In genomic region chr15:52789008-52789600, GRCh38 we compare ENCODE assay signal across 8 cellular contexts. TPM values are rescaled to one million over a fixed set of nuclear protein-coding genes. Genes with fewer than 3 reads are reported as not detected.
A peak's percentile ranks its signal among the peaks of the same experiment; 100 is the strongest.
DNase-seq lines count a peak whose midpoint lies in the region; ATAC-seq, FAIRE-seq and TF ChIP-seq lines count a peak whose summit lies in the region.

No MANE protein-coding gene starts in this region.

- H3K36me3 ChIP-seq in heart right ventricle (no peaks in the 10 kb centered on the region), GM12878 (ENCODE audit: control insufficient read depth in 2 of 2, insufficient read depth in 2 of 2, low read length in 1 of 2) (no peaks in the 10 kb centered on the region), mucosa of rectum (ENCODE audit: control insufficient read depth in 2 of 2, insufficient read depth in 2 of 2, low read length in 2 of 2) (no peaks in the 10 kb centered on the region), urinary bladder (ENCODE audit: insufficient read depth) (no peaks in the 10 kb centered on the region)

- 4% methylated on average over 37 of the region's 37 CpGs for WGBS in heart right ventricle, 2 donors
- 43% methylated on average over 34 of the region's 37 CpGs for WGBS in GM12878 (ENCODE audit: insufficient coverage, insufficient replicate concordance, low lambda C conversion rate, missing lambda C conversion rate)
- 5% methylated on average over 37 of the region's 37 CpGs for WGBS in urinary bladder

- no peaks in the 10 kb centered on the region for H3K9me3 ChIP-seq in heart right ventricle
- no peaks in the 10 kb centered on the region; the same call in 2 of the 3 replicates for H3K9me3 ChIP-seq in GM12878 (replicated peaks; ENCODE audit: control insufficient read depth, insufficient read depth, low read length)
- no peaks in the 10 kb centered on the region for H3K9me3 ChIP-seq in mucosa of rectum (ENCODE audit: control insufficient read depth in 2 of 2, low read length in 2 of 2)

- no peaks in the 10 kb centered on the region for H3K79me2 ChIP-seq in GM12878 (ENCODE audit: control insufficient read depth, insufficient read depth, low read length)

- peaks cover 48 to 100% (median 88%) of the 10 kb centered on the region in 7 donors for H3K27me3 ChIP-seq in heart right ventricle
- H3K27me3 ChIP-seq in GM12878 (replicated peaks in 1 of 2; ENCODE audit: control insufficient read depth in 2 of 2, insufficient read depth in 2 of 2, low read length in 1 of 2), result peaks cover 31 to 39% of the 10 kb centered on the region in 2 experiments; a peak in 3 of 4 replicates
- peaks cover 47 to 62% of the 10 kb centered on the region in 2 donors for H3K27me3 ChIP-seq in mucosa of rectum (ENCODE audit: control insufficient read depth in 2 of 2, insufficient read depth in 2 of 2, low read length in 2 of 2)

- BruUV-seq in GM12878 (replicated peaks; lab: Mats Ljungman, UMichigan), result no TSS peak

- TF ChIP-seq CTCF in heart right ventricle (IDR thresholded peaks at IDR 0.05) (no peak), GM12878 (IDR thresholded peaks at IDR 0.05 in 2 of 3, conservative IDR thresholded peaks at IDR 0.05 in 1 of 3; ENCODE audit: control insufficient read depth in 2 of 3, extremely low read depth in 1 of 3, insufficient read depth in 1 of 3, low read depth in 3 of 3, low read length in 3 of 3) (no peak)

- H4K20me1 ChIP-seq in GM12878 (ENCODE audit: control insufficient read depth, insufficient read depth), result no peaks in the 10 kb centered on the region

- no peak overlapping the region for H2AFZ ChIP-seq in GM12878 (ENCODE audit: control insufficient read depth, low read depth, low read length)

- H3K4me3 ChIP-seq in heart right ventricle (peak overlapping the region in 9 of 10 donors; percentile 11 to 61 (median 52)), GM12878 (no peak overlapping the region), mucosa of rectum (ENCODE audit: low read length in 2 of 2) (peak overlapping the region; percentile 65 to 69), urinary bladder (ENCODE audit: low read depth, low read length) (peak overlapping the region; percentile 58)

- SMC1A ChIA-PET in GM12878 (lab: Charles Lee; ENCODE audit: uncharacterized antibody, unreplicated experiment), result no interaction called here

- RAD21 ChIA-PET in GM12878 (lab: Charles Lee; ENCODE audit: unreplicated experiment), result no interaction called here

- H3K9ac ChIP-seq in GM12878 (ENCODE audit: control insufficient read depth, insufficient read depth, low read length) (no peak overlapping the region), mucosa of rectum (ENCODE audit: low read depth in 1 of 2, low read length in 2 of 2) (no peak overlapping the region)

- ATAC-seq in heart right ventricle (no peak), Right ventricle myocardium inferior (no peak), GM12878 (no peak), GM21367 (IDR thresholded peaks at IDR 0.05; ENCODE audit: unreplicated experiment) (no peak), GM18858 (IDR thresholded peaks at IDR 0.05; ENCODE audit: unreplicated experiment) (no peak)

- no peak for TF ChIP-seq EP300 in GM12878 (IDR thresholded peaks at IDR 0.05; ENCODE audit: borderline replicate concordance in 1 of 2, control insufficient read depth in 1 of 2, low read depth in 2 of 2, low read length in 2 of 2)

- FAIRE-seq in GM12878 (lab: Jason Lieb, UNC), result no peak

- H3K4me1 ChIP-seq in heart right ventricle (peaks cover 8 to 62% (median 49%) of the 10 kb centered on the region in 9 donors), GM12878 (ENCODE audit: control insufficient read depth, insufficient read depth, low read length) (peaks cover 3% of the 10 kb centered on the region; the same call in 1 of the 2 replicates), mucosa of rectum (ENCODE audit: control insufficient read depth in 2 of 2, insufficient read depth in 2 of 2, low read length in 2 of 2) (peaks cover 7 to 12% of the 10 kb centered on the region in 2 donors), urinary bladder (ENCODE audit: insufficient read depth) (peaks cover 5% of the 10 kb centered on the region)

- intact Hi-C loops in heart right ventricle (cut with DNase I) (loop anchor here in 4 of 10 donors (10.0 kb wide), 2 partner anchors 406 to 926 kb away; no protein-coding TSS in a partner anchor), Right ventricle myocardium inferior (cut with DNase I) (no loop called here), GM12878 (cut with micrococcal nuclease; ENCODE audit: unreplicated experiment) (no loop called here)

- H3K4me2 ChIP-seq in GM12878 (ENCODE audit: control insufficient read depth, insufficient read depth), result peak overlapping the region; percentile 88

- DNase-seq in heart right ventricle (no peak), Right ventricle myocardium inferior (ENCODE audit: missing footprints) (no peak), GM12878 (ENCODE audit: low read depth, low spot score) (no peak), hepatic stellate cell (ENCODE audit: low spot score) (no peak)

- TF ChIP-seq POLR2A in GM12878 (IDR thresholded peaks at IDR 0.05; ENCODE audit: low read depth, low read length), result no peak

- no peak for TF ChIP-seq RAD21 in GM12878 (IDR thresholded peaks at IDR 0.05; ENCODE audit: insufficient read depth, low read depth, low read length)

- CTCF ChIA-PET in GM12878 (lab: Yijun Ruan, JAX), result no interaction called here

- H3K27ac ChIP-seq in heart right ventricle (no peak overlapping the region), GM12878 (ENCODE audit: control insufficient read depth, insufficient read depth) (no peak overlapping the region), mucosa of rectum (ENCODE audit: low read depth in 2 of 2, low read length in 2 of 2) (no peak overlapping the region), urinary bladder (ENCODE audit: low read depth) (no peak overlapping the region)

- POLR2A ChIA-PET in GM12878 (lab: Charles Lee), result no interaction called here

- in situ Hi-C loops in GM12878 (cut with MboI), result loop anchor here (10.0 kb wide), 1 partner anchor 926 kb away; no protein-coding TSS in a partner anchor

TF ChIP-seq in GM12878, 131 proteins besides CTCF, POLR2A, EP300 and RAD21:
- TF ChIP-seq JUND (IDR thresholded peaks at IDR 0.05; ENCODE audit: low read depth, low read length) (no peak), GATAD2B (conservative IDR thresholded peaks at IDR 0.05; ENCODE audit: low read depth) (no peak), NR2C1 (IDR thresholded peaks at IDR 0.05) (no peak), PAX8 (IDR thresholded peaks at IDR 0.05) (no peak), KAT2A (conservative IDR thresholded peaks at IDR 0.05; ENCODE audit: control insufficient read depth, low read depth, low read length) (no peak)

RNA-seq across cellular contexts. Expression of gene ONECUT1, which starts 1.0 kb away (rescaled TPM):
- total RNA-seq in heart right ventricle (under 1 TPM in 1 of 10 donors, not detected in 9; 0.20 TPM), Right ventricle myocardium inferior (not detected), GM12878 (2014; rRNA removed) (not detected in 2 replicates), GM12878 (2014; rRNA removed; fragmentation: Illumina TruSeq; extraction: Trizol) (not detected in 2 replicates), GM12878 (2021) (0.11 and 0.28 TPM in 2 replicates), urinary bladder (0.63 TPM)
- polyA plus RNA-seq in heart right ventricle (not detected), GM12878 (2011; rRNA removed) (not detected in 2 replicates), GM12878 (2014; fragmentation: Illumina TruSeq; extraction: Trizol) (not detected in 2 replicates), GM12878 (2014; fragmentation: Nextera tagmentation; extraction: Ambion mirVana) (not detected), GM12878 (2014; rRNA removed) (not detected in 2 replicates), GM12878 (2016; fragmentation: Nextera tagmentation; extraction: Ambion mirVana) (not detected), urinary bladder (not detected)
- not detected in 2 replicates for total RNA-seq in GM12878 (2013; cell fraction: nucleolus; rRNA removed)
- not detected for polyA plus RNA-seq in GM12878 (2011; ENCODE audit: low read depth)
- polyA plus RNA-seq in GM12878 (2011; cell fraction: cytosol; rRNA removed), result not detected in 2 replicates
- polyA plus RNA-seq in GM12878 (2011; cell fraction: nucleus; rRNA removed), result not detected in 2 replicates
- not detected in 2 replicates for polyA plus RNA-seq in GM12878 (2012)
- not detected in 2 replicates for polyA minus RNA-seq in GM12878 (2011; rRNA and poly(A)+ RNA removed)
- not detected in 2 replicates for polyA minus RNA-seq in GM12878 (2011; cell fraction: cytosol; rRNA and poly(A)+ RNA removed)
- polyA minus RNA-seq in GM12878 (2011; cell fraction: nucleus; rRNA and poly(A)+ RNA removed), result not detected in 2 replicates
